Comparison of ENCODE assay signal across 11 cellular contexts in genomic region chr1:226132731-226133503, GRCh38. TPM values are rescaled to one million over a fixed set of nuclear protein-coding genes. Genes with fewer than 3 reads are reported as not detected.
DNase-seq lines count a peak whose midpoint lies in the region; ATAC-seq and TF ChIP-seq lines count a peak whose summit lies in the region.
"Had no signal": no experiment of that assay in that cellular context is flagged by ENCODE, and none has a peak within 500 bp of the region (broad histone marks: within the 10 kb centered on the region; RNA-seq: fewer than 3 reads in every experiment).

No MANE protein-coding gene starts in this region.

- peaks cover 17% of the 10 kb centered on the region for H3K27me3 Mint-ChIP-seq in nephron progenitor cell (ENCODE audit: low read depth, poor library complexity)

- no peaks in the 10 kb centered on the region for H3K9me3 ChIP-seq in body of pancreas

- peak overlapping the region; percentile 1 to 52 (median 46) for H3K27ac ChIP-seq in body of pancreas
- H3K27ac ChIP-seq: KMS-11 had no signal

- no peak for TF ChIP-seq CTCF in GM12865 (IDR thresholded peaks at IDR 0.05; ENCODE audit: insufficient read depth, low read depth, low read length, missing control alignments)
- TF ChIP-seq CTCF in body of pancreas (IDR thresholded peaks at IDR 0.05) = no peak
- TF ChIP-seq CTCF in nephron progenitor cell (IDR thresholded peaks at IDR 0.05) = no peak

- H3K27ac Mint-ChIP-seq in nephron progenitor cell = peak overlapping the region; percentile 93

- H3K4me3 ChIP-seq in GM12865 (ENCODE audit: low read depth, low read length) (no peak overlapping the region), H7 (ENCODE audit: insufficient read depth, low read depth, low read length) (no peak overlapping the region), body of pancreas (no peak overlapping the region)

- WGBS in body of pancreas, 2 donors = 37 to 57% methylated on average over 6 to 17 of the region's 17 CpGs

- intact Hi-C loops in body of pancreas (cut with DNase I) = no loop called here

- no peaks in the 10 kb centered on the region for H3K36me3 Mint-ChIP-seq in nephron progenitor cell (ENCODE audit: low read depth)

- no peaks in the 10 kb centered on the region for H3K9me3 Mint-ChIP-seq in nephron progenitor cell
- H3K9me3 Mint-ChIP-seq: activated T-cell treated with anti-CD3 and anti-CD28 coated beads, Interleukin-2, amount 50 U/mL, for 4 hours had no signal

- no peak overlapping the region for H3K4me3 Mint-ChIP-seq in nephron progenitor cell
- H3K4me3 Mint-ChIP-seq: activated T-cell treated with anti-CD3 and anti-CD28 coated beads, Interleukin-2, amount 50 U/mL, for 4 hours had no signal

- TF ChIP-seq POLR2A in body of pancreas (IDR thresholded peaks at IDR 0.05) = no peak

- peak; percentile 34 for ATAC-seq in body of pancreas
- no peak for ATAC-seq in HG03097 (IDR thresholded peaks at IDR 0.05; ENCODE audit: low FRiP score, unreplicated experiment)
- ATAC-seq in HG03521 (IDR thresholded peaks at IDR 0.05; ENCODE audit: unreplicated experiment) = no peak
- ATAC-seq: activated T-cell treated with anti-CD3 and anti-CD28 coated beads, Interleukin-2, amount 50 U/mL, for 4 hours had no signal

- H3K4me1 Mint-ChIP-seq in nephron progenitor cell = peaks cover 42% of the 10 kb centered on the region

- H3K27me3 ChIP-seq in H7 (ENCODE audit: control insufficient read depth, insufficient read depth, low read length) = 0 out of 2 replicates have a peak, but pooled peaks cover 1% of the 10 kb centered on the region
- no peaks in the 10 kb centered on the region for H3K27me3 ChIP-seq in body of pancreas

- H3K36me3 ChIP-seq in H7 (replicated peaks; ENCODE audit: control insufficient read depth, insufficient read depth, low read length) (no peaks in the 10 kb centered on the region), body of pancreas (replicated peaks in 1 of 2; ENCODE audit: insufficient read depth in 1 of 2, low read depth in 2 of 2) (no peaks in the 10 kb centered on the region)

- H3K4me1 ChIP-seq in body of pancreas = peaks cover 44% of the 10 kb centered on the region

- DNase-seq in GM12865 (ENCODE audit: low read depth) (peak; percentile 42), H7 (peak; percentile 52), body of pancreas (peak in 3 of 4 donors; percentile 38 to 58 (median 57)), nephron progenitor cell (no peak), GDM1 (lab: John Stamatoyannopoulos, UW) (no peak), GOT3 (lab: John Stamatoyannopoulos, UW) (no peak)
- DNase-seq: activated T-cell treated with anti-CD3 and anti-CD28 coated beads, Interleukin-2, amount 50 U/mL, for 4 hours; SHP77 had no signal

RNA-seq across cellular contexts. Expression of gene ACBD3, which starts 53.6 kb away (rescaled TPM):
- 43.7 and 57.6 TPM in 2 replicates for total RNA-seq in H7 (2014; rRNA removed; shearing (Covaris generic))
- 10 to 100 TPM; 27.0 to 34.3 TPM for total RNA-seq in body of pancreas

Comparison
In these comparisons a context has a peak if more than half of its experiments do, and no peak if none do; other contexts are left out.
1. DNase-seq: peak in GM12865 (single experiment), H7 (single experiment) and body of pancreas (3 of 4); none in nephron progenitor cell (single experiment), GDM1 (single experiment) and GOT3 (single experiment).